Comparison of ENCODE assay signal across 1 cellular context in genomic region chr10:60733826-60734225, GRCh38.
TF ChIP-seq lines count a peak whose summit lies in the region.

No MANE protein-coding gene starts in this region.

TF ChIP-seq in Ishikawa, 13 proteins besides CTCF, POLR2A, EP300 and RAD21:
- TF ChIP-seq REST (IDR thresholded peaks at IDR 0.05; ENCODE audit: low read depth): peak; percentile 52
- TF ChIP-seq MAX (IDR thresholded peaks at IDR 0.05): no peak
